Comparison of ENCODE assay signal across 9 cellular contexts in the genomic region with DNA sequence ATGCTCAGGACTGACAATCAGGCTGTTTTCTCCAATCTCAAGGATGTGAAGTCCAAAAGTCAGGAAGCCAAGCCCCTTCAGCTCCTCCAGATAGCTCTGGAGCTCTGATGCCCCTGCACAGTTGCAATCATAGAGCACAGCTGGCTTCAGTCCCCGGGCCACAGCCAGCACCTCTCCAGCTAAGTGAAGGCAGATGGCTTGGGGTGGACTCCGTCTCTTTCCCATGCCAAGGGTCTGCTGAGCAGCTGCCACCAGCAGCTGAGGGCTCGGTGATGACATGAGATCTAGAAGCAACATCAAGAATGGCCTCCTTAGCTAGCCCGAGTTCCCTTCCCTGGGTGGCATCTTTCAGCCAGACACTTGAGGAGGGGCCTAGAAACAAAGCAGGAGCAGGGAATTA. TPM values are rescaled to one million over a fixed set of nuclear protein-coding genes. Genes with fewer than 3 reads are reported as not detected.
A peak's percentile ranks its signal among the peaks of the same experiment; 100 is the strongest.
DNase-seq lines count a peak whose midpoint lies in the region; ATAC-seq and TF ChIP-seq lines count a peak whose summit lies in the region.
"Had no signal": no experiment of that assay in that cellular context is flagged by ENCODE, and none has a peak within 500 bp of the region (broad histone marks: within the 10 kb centered on the region; RNA-seq: fewer than 3 reads in every experiment).

No MANE protein-coding gene starts in this region.

- H3K36me3 Mint-ChIP-seq in activated T-helper 17 cell treated with anti-CD3 and anti-CD28 coated beads, Interleukin-2, amount 50 U/mL, for 72 hours (ENCODE audit: low read depth): no peaks in the 10 kb centered on the region

- H3K4me1 ChIP-seq in A673 (ENCODE audit: insufficient read depth, low read length, poor library complexity, severe bottlenecking): peaks cover 13% of the 10 kb centered on the region

- DNase-seq in A673 (ENCODE audit: low spot score) (no peak), left kidney (ENCODE audit: low read depth, low spot score) (peak; percentile 27), RWPE1 (ENCODE audit: low spot score) (no peak), sciatic nerve (ENCODE audit: low spot score) (no peak)
- DNase-seq in stimulated activated CD4-positive, alpha-beta T cell treated with anti-CD3 and anti-CD28 coated beads, Interleukin-12 subunit alpha, Interleukin-12 subunit beta, amount 100 ng/mL, for 4 hours: no peak
- DNase-seq: Right ventricle myocardium superior had no signal

- TF ChIP-seq CTCF in A673 (conservative IDR thresholded peaks at IDR 0.05; ENCODE audit: low read depth, low read length): no peak
- no peak for TF ChIP-seq CTCF in RWPE1 (conservative IDR thresholded peaks at IDR 0.05; ENCODE audit: low read depth)

- no peak overlapping the region for H3K27ac ChIP-seq in A673 (ENCODE audit: low read depth, low read length, poor library complexity, severe bottlenecking)
- H3K27ac ChIP-seq in RWPE1: no peak overlapping the region

- H3K4me3 ChIP-seq in A673 (ENCODE audit: low read depth, low read length, poor library complexity, severe bottlenecking): peak overlapping the region; percentile 63
- H3K4me3 ChIP-seq in GM08714 (ENCODE audit: low read length): peak overlapping the region; percentile 97; the same call in 1 of the 2 replicates

- no peaks in the 10 kb centered on the region for H3K27me3 Mint-ChIP-seq in activated T-helper 17 cell treated with anti-CD3 and anti-CD28 coated beads, Interleukin-2, amount 50 U/mL, for 72 hours

- ATAC-seq in activated T-helper 17 cell treated with anti-CD3 and anti-CD28 coated beads, Interleukin-2, amount 50 U/mL, for 72 hours (replicated peaks): no peak
- ATAC-seq in HG03196 (IDR thresholded peaks at IDR 0.05; ENCODE audit: unreplicated experiment) (no peak), sciatic nerve (no peak)

- H3K9me3 ChIP-seq in A673 (ENCODE audit: low read depth, low read length, poor library complexity, severe bottlenecking): no peaks in the 10 kb centered on the region

- H3K27me3 ChIP-seq in A673 (replicated peaks; ENCODE audit: insufficient read depth, low read depth, low read length, poor library complexity): peaks cover 4% of the 10 kb centered on the region

- intact Hi-C loops in A673 (cut with micrococcal nuclease; ENCODE audit: unreplicated experiment) (no loop called here), sciatic nerve (cut with DNase I) (no loop called here)

- POLR2A ChIA-PET in A673 (lab: Charles Lee; ENCODE audit: low non-redundant PET): no interaction called here
- POLR2A ChIA-PET in RWPE1 (lab: Yijun Ruan, JAX; ENCODE audit: low non-redundant PET): no interaction called here

- H3K4me1 Mint-ChIP-seq in activated T-helper 17 cell treated with anti-CD3 and anti-CD28 coated beads, Interleukin-2, amount 50 U/mL, for 72 hours: peaks cover 18% of the 10 kb centered on the region

- peak overlapping the region; percentile 91 for H3K4me3 Mint-ChIP-seq in activated T-helper 17 cell treated with anti-CD3 and anti-CD28 coated beads, Interleukin-2, amount 50 U/mL, for 72 hours

- no peaks in the 10 kb centered on the region for H3K36me3 ChIP-seq in A673 (ENCODE audit: insufficient read depth, low read length, poor library complexity, severe bottlenecking)

- BruUV-seq in A673 (replicated peaks; lab: Mats Ljungman, UMichigan): no TSS peak

- CTCF ChIA-PET in A673 (lab: Charles Lee) (no interaction called here), RWPE1 (lab: Yijun Ruan, JAX) (no interaction called here)

- no peaks in the 10 kb centered on the region for H3K9me3 Mint-ChIP-seq in activated T-helper 17 cell treated with anti-CD3 and anti-CD28 coated beads, Interleukin-2, amount 50 U/mL, for 72 hours

- H3K27ac Mint-ChIP-seq in activated T-helper 17 cell treated with anti-CD3 and anti-CD28 coated beads, Interleukin-2, amount 50 U/mL, for 72 hours: peak overlapping the region; percentile 98

RNA-seq across cellular contexts. Expression of a gene that starts 1.0 kb away (rescaled TPM):
- 4.2 and 5.0 TPM in 2 replicates for total RNA-seq in A673 (2021)
- total RNA-seq in activated T-helper 17 cell treated with anti-CD3 and anti-CD28 coated beads, Interleukin-2, amount 50 U/mL, for 72 hours: 1 to 10 TPM; 2.5 to 3.8 TPM
- 1.5 TPM for total RNA-seq in sciatic nerve

RNA-seq across cellular contexts. Expression of a gene that starts 22.6 kb away (rescaled TPM):
- total RNA-seq in A673 (2021) (0.17 and 0.28 TPM in 2 replicates), sciatic nerve (1.8 TPM)
- total RNA-seq in activated T-helper 17 cell treated with anti-CD3 and anti-CD28 coated beads, Interleukin-2, amount 50 U/mL, for 72 hours: 1 to 10 TPM in 1 of 2 donors, under 1 TPM in 1; 0.35 to 1.7 TPM

RNA-seq across cellular contexts. Expression of a gene that starts 27.5 kb away (rescaled TPM):
- total RNA-seq in A673 (2021) (1.2 and 1.6 TPM in 2 replicates), sciatic nerve (8.3 TPM)
- total RNA-seq in activated T-helper 17 cell treated with anti-CD3 and anti-CD28 coated beads, Interleukin-2, amount 50 U/mL, for 72 hours: 100 to 1,000 TPM; 175 to 184 TPM

RNA-seq across cellular contexts. Expression of a gene that starts 44.4 kb away (rescaled TPM):
- 8.9 and 11.5 TPM in 2 replicates for total RNA-seq in A673 (2021)
- 10 to 100 TPM; 12.0 to 17.5 TPM for total RNA-seq in activated T-helper 17 cell treated with anti-CD3 and anti-CD28 coated beads, Interleukin-2, amount 50 U/mL, for 72 hours
- 7.7 TPM for total RNA-seq in sciatic nerve

Comparison
In these comparisons a context has a peak if more than half of its experiments do, and no peak if none do; other contexts are left out.
1. RNA of a gene that starts 27.5 kb away (total RNA-seq): 175 to 184 TPM in activated T-helper 17 cell treated with anti-CD3 and anti-CD28 coated beads, Interleukin-2, amount 50 U/mL, for 72 hours; 8.3 TPM in sciatic nerve (single experiment) and 1.2 to 1.6 TPM in A673; every median in the first group is over 10 times any median in the second.